In the genomic region with DNA sequence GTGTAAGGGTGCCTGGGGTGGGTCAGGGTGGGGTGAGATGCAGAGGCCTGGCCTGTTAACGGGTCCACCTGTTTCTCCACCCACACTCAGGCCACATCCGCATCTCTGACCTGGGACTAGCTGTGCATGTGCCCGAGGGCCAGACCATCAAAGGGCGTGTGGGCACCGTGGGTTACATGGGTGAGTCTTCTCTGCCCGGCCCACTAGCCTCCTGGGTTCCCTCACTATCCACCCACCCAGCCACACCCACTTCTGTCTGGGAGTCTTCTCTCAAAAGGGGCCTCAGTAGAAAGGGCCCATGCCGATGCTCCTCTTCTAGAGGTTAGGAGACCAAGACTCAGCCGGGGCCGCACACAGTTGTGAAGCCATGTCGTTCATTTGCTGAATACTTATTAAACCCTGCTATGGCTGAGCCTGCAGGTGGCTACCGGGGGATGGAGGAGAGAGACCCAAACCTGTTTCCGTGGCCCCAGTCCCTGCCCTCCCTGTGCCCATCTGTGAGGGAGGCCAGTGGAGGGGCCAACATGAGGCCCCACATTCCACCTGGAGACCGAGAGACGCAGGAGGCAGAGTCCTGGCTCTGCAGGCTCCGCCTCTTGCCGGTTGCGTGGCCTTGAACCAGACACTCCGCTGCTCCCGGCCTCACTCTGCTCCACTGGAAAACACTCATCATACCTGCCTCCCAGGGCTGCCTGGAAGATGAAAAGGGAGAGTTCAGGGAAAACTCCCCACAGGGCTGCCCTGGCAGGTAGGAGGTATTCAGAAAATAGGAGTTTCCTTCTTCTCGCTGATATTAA, we compare ENCODE assay signal across 25 cellular contexts. TPM values are rescaled to one million over a fixed set of nuclear protein-coding genes. Genes with fewer than 3 reads are reported as not detected.
DNase-seq lines count a peak whose midpoint lies in the region; TF ChIP-seq lines count a peak whose summit lies in the region.
"Had no signal": no experiment of that assay in that cellular context is flagged by ENCODE, and none has a peak within 500 bp of the region (broad histone marks: within the 10 kb centered on the region; RNA-seq: fewer than 3 reads in every experiment).

No MANE protein-coding gene starts in this region.

- 83 to 99% methylated on average over 14 to 19 of the region's 20 CpGs for WGBS in esophagus squamous epithelium, 2 donors

- POLR2A ChIA-PET in CD8-positive, alpha-beta memory T cell (lab: Charles Lee), result interaction anchor here (0.7 to 7.0 kb wide), 3 partner anchors 10 to 31 kb away, joined by 3 to 154 read pairs (median 3); a partner anchor contains a TSS
- POLR2A ChIA-PET in activated CD4-positive, alpha-beta memory T cell treated with anti-CD3 and anti-CD28 coated beads, Interleukin-2, amount 10 ng/mL, durations not matched to agents 7 days and 5 days (lab: Charles Lee), result interaction anchor here (0.6 to 14.9 kb wide), 8 partner anchors 9 to 316 kb away, joined by 3 to 654 read pairs (median 12); a partner anchor contains a TSS

- TF ChIP-seq POLR2A in esophagus squamous epithelium (IDR thresholded peaks at IDR 0.05), result no peak

- CTCF ChIA-PET in CD8-positive, alpha-beta memory T cell (lab: Charles Lee), result interaction anchor here (0.7 to 14.5 kb wide), 4 partner anchors 10 to 44 kb away, joined by 3 to 326 read pairs (median 136); a partner anchor contains a TSS
- CTCF ChIA-PET in activated CD4-positive, alpha-beta memory T cell treated with anti-CD3 and anti-CD28 coated beads, Interleukin-2, amount 10 ng/mL, durations not matched to agents 7 days and 5 days (lab: Charles Lee), result interaction anchor here (0.9 to 12.6 kb wide), 6 partner anchors 9 to 45 kb away, joined by 3 to 235 read pairs (median 7); a partner anchor contains a TSS

- no peaks in the 10 kb centered on the region for H3K27me3 ChIP-seq in CD8-positive, alpha-beta memory T cell (ENCODE audit: insufficient read depth, low read length, poor library complexity, severe bottlenecking)
- H3K27me3 ChIP-seq in neutrophil (no peaks in the 10 kb centered on the region), esophagus squamous epithelium (no peaks in the 10 kb centered on the region)
- H3K27me3 ChIP-seq: gastrocnemius medialis, sigmoid colon, SJCRH30, thyroid gland had no signal

- H3K27me3 Mint-ChIP-seq in activated naive CD8-positive, alpha-beta T cell, result no peaks in the 10 kb centered on the region
- no peaks in the 10 kb centered on the region for H3K27me3 Mint-ChIP-seq in activated naive CD8-positive, alpha-beta T cell treated with anti-CD3 and anti-CD28 coated beads for 36 hours
- peaks cover 0 to 3% of the 10 kb centered on the region in 2 donors for H3K27me3 Mint-ChIP-seq in CD8-positive, alpha-beta memory T cell
- no peaks in the 10 kb centered on the region for H3K27me3 Mint-ChIP-seq in activated CD4-positive, alpha-beta memory T cell treated with anti-CD3 and anti-CD28 coated beads, Interleukin-2, amount 10 ng/mL, durations not matched to agents 7 days and 5 days
- H3K27me3 Mint-ChIP-seq in progenitor cell of endocrine pancreas, result no peaks in the 10 kb centered on the region

- peaks cover 17% of the 10 kb centered on the region for H3K36me3 Mint-ChIP-seq in activated naive CD8-positive, alpha-beta T cell
- peaks cover 69% of the 10 kb centered on the region for H3K36me3 Mint-ChIP-seq in activated naive CD8-positive, alpha-beta T cell treated with anti-CD3 and anti-CD28 coated beads for 36 hours
- H3K36me3 Mint-ChIP-seq in CD8-positive, alpha-beta memory T cell, result peaks cover 5 to 86% (median 22%) of the 10 kb centered on the region in 3 donors
- peaks cover 94% of the 10 kb centered on the region for H3K36me3 Mint-ChIP-seq in activated CD4-positive, alpha-beta memory T cell treated with anti-CD3 and anti-CD28 coated beads, Interleukin-2, amount 10 ng/mL, durations not matched to agents 7 days and 5 days (ENCODE audit: low read depth)
- peaks cover 17% of the 10 kb centered on the region for H3K36me3 Mint-ChIP-seq in progenitor cell of endocrine pancreas (ENCODE audit: insufficient read depth)

- no peaks in the 10 kb centered on the region for H3K9me3 ChIP-seq in CD8-positive, alpha-beta memory T cell (ENCODE audit: low read length)
- H3K9me3 ChIP-seq in neutrophil, result no peaks in the 10 kb centered on the region
- H3K9me3 ChIP-seq in esophagus squamous epithelium, result no peaks in the 10 kb centered on the region
- H3K9me3 ChIP-seq: gastrocnemius medialis, sigmoid colon, SJCRH30, thyroid gland had no signal

- H3K36me3 ChIP-seq in CD8-positive, alpha-beta memory T cell (ENCODE audit: insufficient read depth, low read length), result peaks cover 74% of the 10 kb centered on the region
- peaks cover 95% of the 10 kb centered on the region for H3K36me3 ChIP-seq in neutrophil
- peaks cover 46 to 86% (median 49%) of the 10 kb centered on the region in 3 donors for H3K36me3 ChIP-seq in esophagus squamous epithelium

- peaks cover 83% of the 10 kb centered on the region for H3K4me1 ChIP-seq in CD8-positive, alpha-beta memory T cell (ENCODE audit: insufficient read depth, low read length)
- H3K4me1 ChIP-seq in neutrophil (ENCODE audit: control insufficient read depth in 1 of 2, insufficient read depth in 1 of 2, low read depth in 1 of 2, low read length in 1 of 2), result peaks cover 80 to 88% of the 10 kb centered on the region in 2 experiments
- peaks cover 21 to 41% (median 28%) of the 10 kb centered on the region in 3 donors for H3K4me1 ChIP-seq in esophagus squamous epithelium
- H3K4me1 ChIP-seq: parathyroid adenoma, thyroid gland had no signal

- H3K27ac Mint-ChIP-seq in activated naive CD8-positive, alpha-beta T cell, result peak overlapping the region; percentile 34
- H3K27ac Mint-ChIP-seq in activated naive CD8-positive, alpha-beta T cell treated with anti-CD3 and anti-CD28 coated beads for 36 hours, result no peak overlapping the region
- H3K27ac Mint-ChIP-seq in CD8-positive, alpha-beta memory T cell, result peak overlapping the region; percentile 42 to 98 (median 60)
- H3K27ac Mint-ChIP-seq in activated CD4-positive, alpha-beta memory T cell treated with anti-CD3 and anti-CD28 coated beads, Interleukin-2, amount 10 ng/mL, durations not matched to agents 7 days and 5 days, result peak overlapping the region; percentile 6
- no peak overlapping the region for H3K27ac Mint-ChIP-seq in progenitor cell of endocrine pancreas
- H3K27ac Mint-ChIP-seq: WTC11 had no signal

- H3K4me1 Mint-ChIP-seq in activated naive CD8-positive, alpha-beta T cell (ENCODE audit: low read depth), result peaks cover 70% of the 10 kb centered on the region
- H3K4me1 Mint-ChIP-seq in activated naive CD8-positive, alpha-beta T cell treated with anti-CD3 and anti-CD28 coated beads for 36 hours, result peaks cover 59% of the 10 kb centered on the region
- H3K4me1 Mint-ChIP-seq in CD8-positive, alpha-beta memory T cell, result peaks cover 62 to 91% (median 64%) of the 10 kb centered on the region in 3 donors
- peaks cover 85% of the 10 kb centered on the region for H3K4me1 Mint-ChIP-seq in activated CD4-positive, alpha-beta memory T cell treated with anti-CD3 and anti-CD28 coated beads, Interleukin-2, amount 10 ng/mL, durations not matched to agents 7 days and 5 days
- peaks cover 4% of the 10 kb centered on the region for H3K4me1 Mint-ChIP-seq in progenitor cell of endocrine pancreas (ENCODE audit: low read depth)

- no peak overlapping the region for H3K27ac ChIP-seq in CD8-positive, alpha-beta memory T cell (ENCODE audit: low read depth, low read length)
- H3K27ac ChIP-seq in neutrophil (peak overlapping the region; percentile 98), esophagus squamous epithelium (no peak overlapping the region)
- H3K27ac ChIP-seq: gastrocnemius medialis, parathyroid adenoma, sigmoid colon, SJCRH30, thyroid gland had no signal

- H3K4me3 ChIP-seq in CD8-positive, alpha-beta memory T cell (ENCODE audit: low read length), result no peak overlapping the region
- H3K4me3 ChIP-seq in neutrophil (ENCODE audit: low read depth in 1 of 2, low read length in 1 of 2) (no peak overlapping the region), esophagus squamous epithelium (no peak overlapping the region)
- H3K4me3 ChIP-seq: gastrocnemius medialis, GM12878, sigmoid colon, SJCRH30, thyroid gland had no signal

- H3K9me3 Mint-ChIP-seq in activated naive CD8-positive, alpha-beta T cell (ENCODE audit: low read depth), result no peaks in the 10 kb centered on the region
- no peaks in the 10 kb centered on the region for H3K9me3 Mint-ChIP-seq in activated naive CD8-positive, alpha-beta T cell treated with anti-CD3 and anti-CD28 coated beads for 36 hours
- H3K9me3 Mint-ChIP-seq in CD8-positive, alpha-beta memory T cell, result peaks cover 0 to 2% (median 0%) of the 10 kb centered on the region in 5 donors
- H3K9me3 Mint-ChIP-seq in activated CD4-positive, alpha-beta memory T cell treated with anti-CD3 and anti-CD28 coated beads, Interleukin-2, amount 10 ng/mL, durations not matched to agents 7 days and 5 days, result no peaks in the 10 kb centered on the region
- no peaks in the 10 kb centered on the region for H3K9me3 Mint-ChIP-seq in progenitor cell of endocrine pancreas (ENCODE audit: low read depth)
- H3K9me3 Mint-ChIP-seq: T-helper 2 cell treated with Interferon-gamma antibody and Interleukin-4, amounts not matched to agents 5 μg/mL and 100 μg/mL, for 36 hours had no signal

- TF ChIP-seq CTCF in neutrophil (IDR thresholded peaks at IDR 0.05) (no peak), esophagus squamous epithelium (IDR thresholded peaks at IDR 0.05) (no peak), progenitor cell of endocrine pancreas (IDR thresholded peaks at IDR 0.05; ENCODE audit: unreplicated experiment) (no peak)

- intact Hi-C loops in esophagus squamous epithelium (cut with DNase I), result no loop called here

- DNase-seq in activated naive CD8-positive, alpha-beta T cell treated with anti-CD3 and anti-CD28 coated beads for 36 hours, result no peak
- no peak for DNase-seq in CD8-positive, alpha-beta memory T cell
- no peak for DNase-seq in activated CD4-positive, alpha-beta memory T cell treated with anti-CD3 and anti-CD28 coated beads, Interleukin-2, amount 10 ng/mL, durations not matched to agents 7 days and 5 days
- DNase-seq in esophagus squamous epithelium (lab: John Stamatoyannopoulos, UW) (no peak), HUDEP-2 (lab: John Stamatoyannopoulos, UW; ENCODE audit: unreplicated experiment in 76 of 76) (no peak), progenitor cell of endocrine pancreas (ENCODE audit: low spot score, unreplicated experiment) (no peak)
- DNase-seq: anterior cingulate cortex, gastrocnemius medialis, kidney glomerular epithelial cell, NCI-H1092, NCI-H2029, NCI-H446, PC-3, sigmoid colon, SJCRH30, thyroid gland had no signal

- no peak overlapping the region for H3K4me3 Mint-ChIP-seq in activated naive CD8-positive, alpha-beta T cell
- no peak overlapping the region for H3K4me3 Mint-ChIP-seq in activated naive CD8-positive, alpha-beta T cell treated with anti-CD3 and anti-CD28 coated beads for 36 hours
- H3K4me3 Mint-ChIP-seq in CD8-positive, alpha-beta memory T cell, result peak overlapping the region in 1 of 7 donors; percentile 67
- H3K4me3 Mint-ChIP-seq in activated CD4-positive, alpha-beta memory T cell treated with anti-CD3 and anti-CD28 coated beads, Interleukin-2, amount 10 ng/mL, durations not matched to agents 7 days and 5 days, result no peak overlapping the region
- H3K4me3 Mint-ChIP-seq in progenitor cell of endocrine pancreas (ENCODE audit: low read depth), result no peak overlapping the region
- H3K4me3 Mint-ChIP-seq: WTC11 had no signal

RNA-seq across cellular contexts. Expression of a gene that starts 8.7 kb away (rescaled TPM):
- 100 to 1,000 TPM; 113 to 115 TPM for total RNA-seq in activated naive CD8-positive, alpha-beta T cell treated with anti-CD3 and anti-CD28 coated beads for 36 hours
- 100 to 1,000 TPM; 180 to 185 TPM for total RNA-seq in CD8-positive, alpha-beta memory T cell
- polyA plus RNA-seq in CD8-positive, alpha-beta memory T cell, result 201 TPM
- 100 to 1,000 TPM; 206 to 208 TPM for total RNA-seq in activated CD4-positive, alpha-beta memory T cell treated with anti-CD3 and anti-CD28 coated beads, Interleukin-2, amount 10 ng/mL, durations not matched to agents 7 days and 5 days
- total RNA-seq in esophagus squamous epithelium (10 to 100 TPM; 24.6 to 39.7 (median 29.5) TPM), progenitor cell of endocrine pancreas (40.2 and 43.0 TPM in 2 replicates)

RNA-seq across cellular contexts. Expression of a gene that starts 11.5 kb away (rescaled TPM):
- 10 to 100 TPM; 21.5 to 21.8 TPM for total RNA-seq in activated naive CD8-positive, alpha-beta T cell treated with anti-CD3 and anti-CD28 coated beads for 36 hours
- 10 to 100 TPM; 14.7 to 15.3 TPM for total RNA-seq in CD8-positive, alpha-beta memory T cell
- 22.1 TPM for polyA plus RNA-seq in CD8-positive, alpha-beta memory T cell
- total RNA-seq in activated CD4-positive, alpha-beta memory T cell treated with anti-CD3 and anti-CD28 coated beads, Interleukin-2, amount 10 ng/mL, durations not matched to agents 7 days and 5 days, result 1 to 10 TPM; 4.9 to 5.8 TPM
- 1 to 10 TPM; 5.0 to 7.7 (median 6.4) TPM for total RNA-seq in esophagus squamous epithelium
- 11.7 and 13.1 TPM in 2 replicates for total RNA-seq in progenitor cell of endocrine pancreas

RNA-seq across cellular contexts. Expression of a gene that starts 25.8 kb away (rescaled TPM):
- 1 to 10 TPM; 5.6 TPM for total RNA-seq in activated naive CD8-positive, alpha-beta T cell treated with anti-CD3 and anti-CD28 coated beads for 36 hours
- total RNA-seq in CD8-positive, alpha-beta memory T cell, result 10 to 100 TPM in 1 of 2 experiments, 1 to 10 TPM in 1; 9.2 to 10.3 TPM
- polyA plus RNA-seq in CD8-positive, alpha-beta memory T cell, result 1.9 TPM
- 1 to 10 TPM; 1.5 to 1.6 TPM for total RNA-seq in activated CD4-positive, alpha-beta memory T cell treated with anti-CD3 and anti-CD28 coated beads, Interleukin-2, amount 10 ng/mL, durations not matched to agents 7 days and 5 days
- total RNA-seq in esophagus squamous epithelium, result 10 to 100 TPM; 10.7 to 25.4 (median 19.6) TPM
- 4.0 and 4.7 TPM in 2 replicates for total RNA-seq in progenitor cell of endocrine pancreas

RNA-seq across cellular contexts. Expression of a gene that starts 34.7 kb away (rescaled TPM):
- not detected for total RNA-seq in activated naive CD8-positive, alpha-beta T cell treated with anti-CD3 and anti-CD28 coated beads for 36 hours
- total RNA-seq in CD8-positive, alpha-beta memory T cell, result not detected
- polyA plus RNA-seq in CD8-positive, alpha-beta memory T cell, result not detected
- not detected for total RNA-seq in activated CD4-positive, alpha-beta memory T cell treated with anti-CD3 and anti-CD28 coated beads, Interleukin-2, amount 10 ng/mL, durations not matched to agents 7 days and 5 days
- total RNA-seq in esophagus squamous epithelium, result 1 to 10 TPM in 1 of 4 donors, not detected in 3; 2.0 TPM
- total RNA-seq in progenitor cell of endocrine pancreas, result not detected in 2 replicates
- total RNA-seq: esophagus mucosa, gastrocnemius medialis, GM12878, H1, PC-3, sigmoid colon, SJCRH30, thyroid gland had no signal
- polyA plus RNA-seq: AG04450, GM12878, H1, sigmoid colon had no signal

RNA-seq across cellular contexts. Expression of a gene that starts 38.3 kb away (rescaled TPM):
- 100 to 1,000 TPM; 100 to 106 TPM for total RNA-seq in activated naive CD8-positive, alpha-beta T cell treated with anti-CD3 and anti-CD28 coated beads for 36 hours
- total RNA-seq in CD8-positive, alpha-beta memory T cell, result 10 to 100 TPM; 47.9 to 50.5 TPM
- 28.1 TPM for polyA plus RNA-seq in CD8-positive, alpha-beta memory T cell
- 1 to 10 TPM; 4.9 to 5.0 TPM for total RNA-seq in activated CD4-positive, alpha-beta memory T cell treated with anti-CD3 and anti-CD28 coated beads, Interleukin-2, amount 10 ng/mL, durations not matched to agents 7 days and 5 days
- 10 to 100 TPM; 11.9 to 51.1 (median 27.2) TPM for total RNA-seq in esophagus squamous epithelium
- 396 and 422 TPM in 2 replicates for total RNA-seq in progenitor cell of endocrine pancreas

Comparison
In these comparisons a context has a peak if more than half of its experiments do, and no peak if none do; other contexts are left out.
1. H3K27ac Mint-ChIP-seq: peak in activated naive CD8-positive, alpha-beta T cell (single experiment), CD8-positive, alpha-beta memory T cell (8 of 8) and activated CD4-positive, alpha-beta memory T cell treated with anti-CD3 and anti-CD28 coated beads, Interleukin-2, amount 10 ng/mL, durations not matched to agents 7 days and 5 days (single experiment); none in activated naive CD8-positive, alpha-beta T cell treated with anti-CD3 and anti-CD28 coated beads for 36 hours (single experiment) and progenitor cell of endocrine pancreas (single experiment).